In genomic region chr5:57887851-57888621, GRCh38 we compare ENCODE assay signal across 8 cellular contexts.
DNase-seq lines count a peak whose midpoint lies in the region; ATAC-seq and TF ChIP-seq lines count a peak whose summit lies in the region.

No MANE protein-coding gene starts in this region.

- no peaks in the 10 kb centered on the region for H3K27me3 ChIP-seq in fibroblast of lung (ENCODE audit: control insufficient read depth, insufficient read depth, low read length)

- H3K36me3 ChIP-seq in fibroblast of lung (ENCODE audit: control insufficient read depth, insufficient read depth, low read length), result no peaks in the 10 kb centered on the region

- H3K4me1 ChIP-seq in fibroblast of lung (ENCODE audit: control insufficient read depth, extremely low read depth, insufficient read depth, low read length), result peaks cover 4% of the 10 kb centered on the region

- H3K79me2 ChIP-seq in fibroblast of lung (ENCODE audit: control insufficient read depth, insufficient read depth, low read length), result no peaks in the 10 kb centered on the region

- peak overlapping the region; percentile 42; the same call in 1 of the 2 replicates for H3K27ac ChIP-seq in RWPE1
- H3K27ac ChIP-seq in fibroblast of lung (ENCODE audit: insufficient read depth, low read length), result no peak overlapping the region

- TF ChIP-seq CTCF in RWPE1 (conservative IDR thresholded peaks at IDR 0.05; ENCODE audit: low read depth) (peak; percentile 90), fibroblast of lung (conservative IDR thresholded peaks at IDR 0.05 in 1 of 2, IDR thresholded peaks at IDR 0.05 in 1 of 2; ENCODE audit: low read depth in 1 of 2, low read length in 2 of 2) (peak; percentile 53 to 62)

- H3K4me3 ChIP-seq in fibroblast of lung (replicated peaks in 1 of 4; ENCODE audit: control extremely low read depth in 1 of 4, insufficient read depth in 1 of 4, low read depth in 3 of 4, low read length in 4 of 4), result no peak overlapping the region

- CTCF ChIA-PET in RWPE1 (lab: Yijun Ruan, JAX), result interaction anchor here (0.6 to 2.5 kb wide), 19 partner anchors 9 to 590 kb away, joined by 3 to 40 read pairs (median 4); partner anchors contain the start of gene PLK2

- DNase-seq in AG20443 (ENCODE audit: low spot score) (peak; percentile 74), RWPE1 (ENCODE audit: low spot score) (peak; percentile 87), fibroblast of lung (ENCODE audit: low read depth in 2 of 2) (peak; percentile 60 to 77), occipital lobe (lab: John Stamatoyannopoulos, UW) (peak; percentile 20), NCI-H2196 treated with DMSO at 0.1 percent for 48 hours (lab: John Stamatoyannopoulos, UW; ENCODE audit: unreplicated experiment) (no peak)

- no peaks in the 10 kb centered on the region for H4K20me1 ChIP-seq in fibroblast of lung (ENCODE audit: control insufficient read depth, extremely low read depth, insufficient read depth, low read length)

- H3K9ac ChIP-seq in fibroblast of lung (ENCODE audit: insufficient read depth, low read length), result no peak overlapping the region

- H3K4me2 ChIP-seq in fibroblast of lung (ENCODE audit: extremely low read depth, insufficient read depth, low read length), result no peak overlapping the region

- no peak overlapping the region for H2AFZ ChIP-seq in fibroblast of lung (ENCODE audit: low read length)

- POLR2A ChIA-PET in RWPE1 (lab: Yijun Ruan, JAX; ENCODE audit: low non-redundant PET), result interaction anchor here (0.6 to 1.7 kb wide), 3 partner anchors 459 to 572 kb away, joined by 3 to 6 read pairs (median 4); partner anchors contain the start of gene PLK2

- ATAC-seq in HG03159 (IDR thresholded peaks at IDR 0.05; ENCODE audit: unreplicated experiment), result peak; percentile 57
- ATAC-seq in HG03521 (IDR thresholded peaks at IDR 0.05; ENCODE audit: unreplicated experiment), result no peak
- no peak for ATAC-seq in HG03460 (IDR thresholded peaks at IDR 0.05; ENCODE audit: unreplicated experiment)

- no peaks in the 10 kb centered on the region for H3K9me3 ChIP-seq in fibroblast of lung (ENCODE audit: control insufficient read depth, insufficient read depth, low read depth, low read length)
